19 cellular contexts compared by ENCODE assay signal in genomic region chr14:60275932-60276331, GRCh38. TPM values are rescaled to one million over a fixed set of nuclear protein-coding genes. Genes with fewer than 3 reads are reported as not detected.
DNase-seq lines count a peak whose midpoint lies in the region; ATAC-seq, FAIRE-seq and TF ChIP-seq lines count a peak whose summit lies in the region.
"Had no signal": no experiment of that assay in that cellular context is flagged by ENCODE, and none has a peak within 500 bp of the region (broad histone marks: within the 10 kb centered on the region; RNA-seq: fewer than 3 reads in every experiment).

No MANE protein-coding gene starts in this region.

- peak overlapping the region; percentile 22 for H3K4me2 ChIP-seq in mammary epithelial cell (ENCODE audit: insufficient read depth, low read depth, low read length)
- H3K4me2 ChIP-seq in K562 (ENCODE audit: insufficient read depth, low read length) = no peak overlapping the region
- H3K4me2 ChIP-seq: PC-9 had no signal

- H3K4me1 ChIP-seq in mammary epithelial cell (ENCODE audit: insufficient read depth, low read length) = peaks cover 13% of the 10 kb centered on the region
- peaks cover 6 to 18% of the 10 kb centered on the region in 2 experiments; a peak in 3 of 5 replicates for H3K4me1 ChIP-seq in K562 (replicated peaks in 1 of 2; ENCODE audit: control insufficient read depth in 2 of 2, insufficient read depth in 2 of 2, low read length in 2 of 2)
- H3K4me1 ChIP-seq in spleen = peaks cover 0 to 94% (median 42%) of the 10 kb centered on the region in 6 donors
- H3K4me1 ChIP-seq: SJCRH30 had no signal

- H3K27me3 ChIP-seq in mammary epithelial cell (ENCODE audit: insufficient read depth, low read length) = no peaks in the 10 kb centered on the region
- H3K27me3 ChIP-seq in K562 (ENCODE audit: control insufficient read depth in 2 of 2, insufficient read depth in 2 of 2, low read length in 2 of 2) = no peaks in the 10 kb centered on the region
- H3K27me3 ChIP-seq in spleen (replicated peaks in 1 of 7) = no peaks in the 10 kb centered on the region
- H3K27me3 ChIP-seq: SJCRH30 had no signal

- H4K20me1 ChIP-seq in mammary epithelial cell (ENCODE audit: insufficient read depth, low read length) = no peaks in the 10 kb centered on the region
- H4K20me1 ChIP-seq in K562 (replicated peaks; ENCODE audit: control insufficient read depth, insufficient read depth, low read length) = no peaks in the 10 kb centered on the region

- H3K4me3 Mint-ChIP-seq in MCF 10A (ENCODE audit: unreplicated experiment) (no peak overlapping the region), mesothelial cell of epicardium (no peak overlapping the region)
- H3K4me3 Mint-ChIP-seq: CD14-positive monocyte, IgD-negative memory B cell had no signal

- H3K9ac ChIP-seq in mammary epithelial cell (ENCODE audit: insufficient read depth, low read length) (no peak overlapping the region), K562 (ENCODE audit: insufficient read depth in 1 of 2, low read depth in 2 of 2, low read length in 2 of 2) (no peak overlapping the region)

- H3K9me1 ChIP-seq in K562 (ENCODE audit: control insufficient read depth, insufficient read depth, low read length) = no peaks in the 10 kb centered on the region

- TF ChIP-seq CTCF in mammary epithelial cell (conservative IDR thresholded peaks at IDR 0.05 in 1 of 2, IDR thresholded peaks at IDR 0.05 in 1 of 2; ENCODE audit: extremely low read depth in 1 of 2, insufficient read depth in 1 of 2, low read depth in 1 of 2, low read length in 2 of 2) (no peak), MCF 10A (IDR thresholded peaks at IDR 0.05; ENCODE audit: unreplicated experiment) (no peak), K562 (IDR thresholded peaks at IDR 0.05 in 2 of 3, conservative IDR thresholded peaks at IDR 0.05 in 1 of 3; ENCODE audit: insufficient read depth in 2 of 3, low read depth in 1 of 3, low read length in 3 of 3) (no peak), mesothelial cell of epicardium (IDR thresholded peaks at IDR 0.05; ENCODE audit: unreplicated experiment) (no peak), spleen (IDR thresholded peaks at IDR 0.05 in 8 of 11, conservative IDR thresholded peaks at IDR 0.05 in 3 of 11) (no peak)

- BruUV-seq in mammary epithelial cell (replicated peaks; lab: Mats Ljungman, UMichigan) = no TSS peak
- no TSS peak for BruUV-seq in MCF 10A (replicated peaks; lab: Mats Ljungman, UMichigan)
- BruUV-seq in K562 (replicated peaks; lab: Mats Ljungman, UMichigan) = no TSS peak

- H3K27me3 Mint-ChIP-seq in MCF 10A (ENCODE audit: insufficient read depth, unreplicated experiment) = no peaks in the 10 kb centered on the region
- no peaks in the 10 kb centered on the region for H3K27me3 Mint-ChIP-seq in mesothelial cell of epicardium (ENCODE audit: low read depth)
- H3K27me3 Mint-ChIP-seq: IgD-negative memory B cell had no signal

- TF ChIP-seq POLR2A in K562 (conservative IDR thresholded peaks at IDR 0.05) (no peak), spleen (IDR thresholded peaks at IDR 0.05) (no peak)

- H3K27ac Mint-ChIP-seq in MCF 10A (ENCODE audit: low read depth, unreplicated experiment) (no peak overlapping the region), mesothelial cell of epicardium (peak overlapping the region; percentile 0)
- H3K27ac Mint-ChIP-seq: CD14-positive monocyte, IgD-negative memory B cell had no signal

- H3K36me3 Mint-ChIP-seq in MCF 10A (ENCODE audit: insufficient read depth, unreplicated experiment) (no peaks in the 10 kb centered on the region), mesothelial cell of epicardium (peaks cover 16% of the 10 kb centered on the region)

- POLR2A ChIA-PET in MCF 10A (lab: Yijun Ruan, JAX) (no interaction called here), K562 (lab: Yijun Ruan, JAX) (interaction anchor here (1.0 kb wide), 1 partner anchor 27 kb away, joined by 4 read pairs; the partner anchor contains the start of gene PPM1A)

- H3K9me3 ChIP-seq in mammary epithelial cell (replicated peaks; ENCODE audit: insufficient read depth, low read length) (no peaks in the 10 kb centered on the region), K562 (replicated peaks; ENCODE audit: control insufficient read depth, insufficient read depth, low read depth, low read length) (no peaks in the 10 kb centered on the region), spleen (no peaks in the 10 kb centered on the region)
- H3K9me3 ChIP-seq: SJCRH30 had no signal

- no peak for FAIRE-seq in K562 (lab: Jason Lieb, UNC)

- TF ChIP-seq RAD21 in K562 (CRISPR knock-in tag; conservative IDR thresholded peaks at IDR 0.05 in 1 of 2, IDR thresholded peaks at IDR 0.05 in 1 of 2) = no peak

- H3K79me2 ChIP-seq in mammary epithelial cell (ENCODE audit: insufficient read depth, low read length) = peaks cover 89% of the 10 kb centered on the region
- peaks cover 79% of the 10 kb centered on the region for H3K79me2 ChIP-seq in K562 (ENCODE audit: control insufficient read depth, insufficient read depth, low read length)

- in situ Hi-C loops in mammary epithelial cell (cut with MboI; ENCODE audit: low sequenced_read_pairs in 2 of 2) = no loop called here
- in situ Hi-C loops in K562 (cut with MboI) = no loop called here

- peaks cover 22% of the 10 kb centered on the region for H3K4me1 Mint-ChIP-seq in MCF 10A (ENCODE audit: insufficient read depth, unreplicated experiment)
- peaks cover 22% of the 10 kb centered on the region for H3K4me1 Mint-ChIP-seq in mesothelial cell of epicardium

- H3K4me3 ChIP-seq in mammary epithelial cell (replicated peaks in 1 of 3; ENCODE audit: insufficient read depth in 1 of 3, low read depth in 2 of 3, low read length in 3 of 3) (no peak overlapping the region), K562 (no peak overlapping the region), spleen (no peak overlapping the region)
- H3K4me3 ChIP-seq: PC-9, SJCRH30 had no signal

- no peak for TF ChIP-seq EP300 in K562 (IDR thresholded peaks at IDR 0.05; ENCODE audit: low read length)

- CTCF ChIA-PET in mammary epithelial cell (lab: Charles Lee; ENCODE audit: low non-redundant PET) (no interaction called here), MCF 10A (lab: Yijun Ruan, JAX) (interaction anchor here (0.6 to 0.7 kb wide), 2 partner anchors 66 to 86 kb away, joined by 3 to 4 read pairs; no protein-coding TSS in a partner anchor), K562 (lab: Yijun Ruan, JAX; ENCODE audit: low intra/inter-chr PET ratio) (interaction anchor here (0.6 kb wide), 1 partner anchor 444 kb away, joined by 3 read pairs; no protein-coding TSS in a partner anchor)

- H3K9me3 Mint-ChIP-seq in MCF 10A (ENCODE audit: unreplicated experiment) (peaks cover 7% of the 10 kb centered on the region), mesothelial cell of epicardium (peaks cover 13% of the 10 kb centered on the region)

- dilution Hi-C loops in mammary epithelial cell (cut with HindIII; ENCODE audit: low sequenced_read_pairs) = no loop called here

- 0 out of 3 replicates have a peak, but pooled peaks have one; percentile 14 for ATAC-seq in K562

- intact Hi-C loops in mammary epithelial cell (cut with micrococcal nuclease) = no loop called here
- intact Hi-C loops in MCF 10A (cut with micrococcal nuclease) = no loop called here
- intact Hi-C loops in K562 (cut with micrococcal nuclease) = loop anchor here (1.0 kb wide), 1 partner anchor 34 kb away; no protein-coding TSS in a partner anchor
- intact Hi-C loops in spleen (cut with DNase I; ENCODE audit: low total_unique reads) = no loop called here

- H2AFZ ChIP-seq in mammary epithelial cell (ENCODE audit: low read depth, low read length) = no peak overlapping the region
- no peak overlapping the region for H2AFZ ChIP-seq in K562 (ENCODE audit: low read depth, low read length)
- H2AFZ ChIP-seq: PC-9 had no signal

- H3K27ac ChIP-seq in mammary epithelial cell (ENCODE audit: insufficient read depth, low read depth, low read length) = no peak overlapping the region
- no peak overlapping the region for H3K27ac ChIP-seq in K562 (ENCODE audit: extremely low read depth, low read depth, low read length)
- H3K27ac ChIP-seq in spleen = no peak overlapping the region
- H3K27ac ChIP-seq: PC-9, SJCRH30 had no signal

- no peaks in the 10 kb centered on the region for H3K36me3 ChIP-seq in mammary epithelial cell (ENCODE audit: insufficient read depth, low read length)
- 0 out of 3 replicates have a peak, but pooled peaks cover 2% of the 10 kb centered on the region for H3K36me3 ChIP-seq in K562 (ENCODE audit: control insufficient read depth, insufficient read depth, low read length)
- H3K36me3 ChIP-seq in spleen = peaks cover 0 to 12% (median 0%) of the 10 kb centered on the region in 6 donors
- H3K36me3 ChIP-seq: SJCRH30 had no signal

- DNase-seq in mammary epithelial cell = no peak
- no peak for DNase-seq in MCF 10A (ENCODE audit: unreplicated experiment)
- DNase-seq in OCI-M1 (lab: John Stamatoyannopoulos, UW) = peak; percentile 17
- DNase-seq in K562 (ENCODE audit: extremely low read depth in 1 of 4, low spot score in 3 of 4) = no peak
- DNase-seq in mesothelial cell of epicardium (ENCODE audit: low spot score in 2 of 2, unreplicated experiment in 2 of 2) = no peak
- DNase-seq in NCI-H82 treated with DMSO at 0.1 percent for 48 hours (lab: John Stamatoyannopoulos, UW; ENCODE audit: unreplicated experiment) = no peak
- no peak for DNase-seq in spleen
- no peak for DNase-seq in DMS 273 (lab: John Stamatoyannopoulos, UW; ENCODE audit: unreplicated experiment)
- DNase-seq: 8988T, DMS 273 treated with DMSO at 0.1 percent for 48 hours, GDM1, NCI-H1105 treated with DMSO at 0.1 percent for 48 hours, NCI-H1694, NCI-H510A, NCI-H774, PC-9, SJCRH30 had no signal

- WGBS in mammary epithelial cell (ENCODE audit: low coverage, missing lambda C conversion rate) = 38% methylated on average over 4 of the region's 4 CpGs
- WGBS in K562 (ENCODE audit: insufficient coverage, low coverage, missing lambda C conversion rate) = 23% methylated on average over 4 of the region's 4 CpGs
- WGBS in spleen, 5 donors = 67 to 77% (median 68%) methylated on average over 4 of the region's 4 CpGs

RNA-seq across cellular contexts. Expression of gene PPM1A, which starts 26.9 kb away (rescaled TPM):
- 10 to 100 TPM; 26.3 to 40.5 TPM for total RNA-seq in mammary epithelial cell
- polyA plus RNA-seq in mammary epithelial cell = 18.6 TPM
- 26.8 TPM for polyA minus RNA-seq in mammary epithelial cell
- 47.2 and 50.4 TPM in 2 replicates for total RNA-seq in MCF 10A (2022)
- total RNA-seq in K562 (2011; cell fraction: chromatin; rRNA removed; ENCODE audit: low replicate concordance) = 20.9 and 54.9 TPM in 2 replicates
- total RNA-seq in K562 (2011; cell fraction: nucleolus; rRNA removed) = 2.7 and 4.5 TPM in 2 replicates
- 12.0 and 24.3 TPM in 2 replicates for total RNA-seq in K562 (2011; cell fraction: nucleoplasm; rRNA removed)
- total RNA-seq in K562 (2014; rRNA removed) = 5.5 and 6.0 TPM in 2 replicates
- total RNA-seq in K562 (2014; rRNA removed; fragmentation: Illumina TruSeq; extraction: Trizol) = 16.0 and 22.0 TPM in 2 replicates
- total RNA-seq in K562 (2015; rRNA removed; fragmentation: Illumina TruSeq; extraction: Trizol) = 13.7 TPM in 2 replicates
- 19.3 and 23.9 TPM in 2 replicates for total RNA-seq in K562 (2021)
- polyA plus RNA-seq in K562 (2011; rRNA removed) = 13.5 and 21.4 TPM in 2 replicates
- polyA plus RNA-seq in K562 (2011; cell fraction: cytosol; rRNA removed) = 2.8 and 9.5 TPM in 2 replicates
- polyA plus RNA-seq in K562 (2011; cell fraction: nucleus; rRNA removed) = 16.6 and 22.1 TPM in 2 replicates
- 12.5 and 16.4 TPM in 2 replicates for polyA plus RNA-seq in K562 (2012)
- polyA plus RNA-seq in K562 (2014; fragmentation: Illumina TruSeq; extraction: Trizol) = 15.2 and 19.4 TPM in 2 replicates
- polyA plus RNA-seq in K562 (2014; fragmentation: Nextera tagmentation; extraction: Ambion mirVana) = 10 to 100 TPM; 10.1 to 13.6 TPM
- polyA plus RNA-seq in K562 (2014; rRNA removed) = 8.8 and 16.9 TPM in 2 replicates
- 97.2 and 107 TPM in 2 replicates for polyA minus RNA-seq in K562 (2011; rRNA and poly(A)+ RNA removed)
- 14.7 and 24.0 TPM in 2 replicates for polyA minus RNA-seq in K562 (2011; cell fraction: cytosol; rRNA and poly(A)+ RNA removed)
- 12.5 and 24.0 TPM in 2 replicates for polyA minus RNA-seq in K562 (2011; cell fraction: nucleus; rRNA and poly(A)+ RNA removed)
- 44.3 to 44.7 TPM (median 44.6 TPM) in 3 replicates for total RNA-seq in mesothelial cell of epicardium
- 10 to 100 TPM; 34.7 to 63.0 (median 53.0) TPM for total RNA-seq in spleen
- polyA plus RNA-seq in spleen = 10 to 100 TPM; 15.5 to 21.4 (median 18.6) TPM
